In the genomic region with DNA sequence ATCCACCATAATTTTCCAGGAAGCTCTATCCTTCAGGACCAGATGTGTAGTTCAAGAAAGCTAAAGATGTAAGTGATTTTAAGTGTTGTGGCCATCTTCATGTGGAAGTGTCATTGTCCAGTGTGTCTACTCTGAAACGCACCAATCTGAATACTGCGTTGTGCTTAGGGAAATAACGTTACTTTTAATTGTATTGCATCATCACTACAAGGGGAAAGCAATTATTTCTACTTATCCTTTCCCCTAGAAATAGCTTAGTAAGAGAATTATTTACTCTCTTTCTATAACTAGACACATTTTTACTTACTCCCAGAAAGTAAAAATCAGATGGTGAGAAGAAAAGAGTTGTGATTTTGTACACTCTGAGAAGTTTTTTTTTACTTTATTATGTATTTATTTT, we compare ENCODE assay signal across 33 cellular contexts.
"Had no signal": no experiment of that assay in that cellular context is flagged by ENCODE, and none has a peak within 500 bp of the region (broad histone marks: within the 10 kb centered on the region; RNA-seq: fewer than 3 reads in every experiment).

No MANE protein-coding gene starts in this region.

- FAIRE-seq: astrocyte, bronchial epithelial cell had no signal

- H3K4me3 ChIP-seq: adrenal gland, ascending aorta, body of pancreas, breast epithelium, cardiac muscle cell had no signal

- H3K27ac ChIP-seq: adrenal gland, ascending aorta, body of pancreas, brain microvascular endothelial cell, breast epithelium, cardiac muscle cell had no signal

- H3K36me3 ChIP-seq: adrenal gland, ascending aorta, brain microvascular endothelial cell, breast epithelium, cardiac muscle cell had no signal

- H3K4me1 ChIP-seq: adrenal gland, ascending aorta, body of pancreas, breast epithelium had no signal

- H3K27me3 ChIP-seq: adrenal gland, ascending aorta, body of pancreas, brain microvascular endothelial cell, breast epithelium, cardiac muscle cell had no signal

- ATAC-seq: activated naive CD4-positive, alpha-beta T cell treated with anti-CD3 and anti-CD28 coated beads, Interleukin-2, amount 50 U/mL, for 72 hours; activated naive CD8-positive, alpha-beta T cell treated with anti-CD3 and anti-CD28 coated beads, Interleukin-2, amount 50 U/mL, for 24 hours; activated T-cell treated with anti-CD3 and anti-CD28 coated beads, Interleukin-2, amount 50 U/mL, for 4 hours; activated T-cell treated with anti-CD3 and anti-CD28 coated beads, Interleukin-2, amount 50 U/mL, for 72 hours; activated T-helper 17 cell treated with anti-CD3 and anti-CD28 coated beads, Interleukin-2, amount 50 U/mL, for 72 hours; body of pancreas had no signal

- DNase-seq: activated effector memory CD4-positive, alpha-beta T cell treated with anti-CD3 and anti-CD28 coated beads, Interleukin-2, amount 50 U/mL, for 16 hours; activated effector memory CD4-positive, alpha-beta T cell treated with Interleukin-2 at 50 U/mL for 16 hours; activated gamma-delta T cell; activated gamma-delta T cell treated with Interleukin-2 at 50 U/mL for 16 hours; activated naive CD4-positive, alpha-beta T cell; activated naive CD4-positive, alpha-beta T cell treated with anti-CD3 and anti-CD28 coated beads for 36 hours; activated naive CD4-positive, alpha-beta T cell treated with anti-CD3 and anti-CD28 coated beads, Interleukin-2, amount 10 ng/mL, durations not matched to agents 7 days and 5 days; activated naive CD4-positive, alpha-beta T cell treated with anti-CD3 and anti-CD28 coated beads, Interleukin-2, amount 50 U/mL, for 16 hours; activated naive CD4-positive, alpha-beta T cell treated with Interleukin-2 at 50 U/mL for 16 hours; activated naive CD8-positive, alpha-beta T cell treated with anti-CD3 and anti-CD28 coated beads for 36 hours; activated naive CD8-positive, alpha-beta T cell treated with anti-CD3 and anti-CD28 coated beads, Interleukin-2, amount 10 ng/mL, durations not matched to agents 7 days and 5 days; activated naive CD8-positive, alpha-beta T cell treated with anti-CD3 and anti-CD28 coated beads, Interleukin-2, amount 50 U/mL, for 24 hours; activated T-cell treated with anti-CD3 and anti-CD28 coated beads, Interleukin-2, amount 50 U/mL, for 24 hours; activated T-cell treated with anti-CD3 and anti-CD28 coated beads, Interleukin-2, amount 50 U/mL, for 4 hours; activated T-cell treated with anti-CD3 and anti-CD28 coated beads, Interleukin-2, amount 50 U/mL, for 48 hours; activated T-cell treated with anti-CD3 and anti-CD28 coated beads, Interleukin-2, amount 50 U/mL, for 72 hours; adrenal gland; amniotic stem cell; amygdala; anterior cingulate cortex; aorta; body of pancreas; brain microvascular endothelial cell; caudate nucleus; central memory CD4-positive, alpha-beta T cell; cerebellar nuclear complex had no signal

- H3K9me3 ChIP-seq: adrenal gland, ascending aorta, body of pancreas had no signal
